11 cellular contexts compared by ENCODE assay signal in genomic region chr3:124076231-124076630, GRCh38.
"Had no signal": no experiment of that assay in that cellular context is flagged by ENCODE, and none has a peak within 500 bp of the region (broad histone marks: within the 10 kb centered on the region; RNA-seq: fewer than 3 reads in every experiment).

No MANE protein-coding gene starts in this region.

- H3K9me3 ChIP-seq: colonic mucosa, heart right ventricle, left ventricle myocardium inferior, lower lobe of right lung, stomach had no signal

- H3K27me3 ChIP-seq: colonic mucosa, dorsolateral prefrontal cortex, heart right ventricle, stomach had no signal

- H3K27ac ChIP-seq: colonic mucosa, heart right ventricle, left ventricle myocardium inferior, lower lobe of right lung, stomach had no signal

- DNase-seq: colonic mucosa; effector CD8-positive, alpha-beta T cell; heart right ventricle; left ventricle myocardium inferior; lower lobe of right lung; natural killer cell; stimulated activated CD4-positive, alpha-beta T cell treated with anti-CD3 and anti-CD28 coated beads, Interleukin-2, amount 100 ng/mL, for 24 hours; stimulated activated CD4-positive, alpha-beta T cell treated with anti-CD3 and anti-CD28 coated beads, Interleukin-4, amount 100 ng/mL, for 4 hours; stimulated activated naive CD4-positive, alpha-beta T cell; stomach had no signal

- H3K4me3 ChIP-seq: colonic mucosa, dorsolateral prefrontal cortex, heart right ventricle, left ventricle myocardium inferior, lower lobe of right lung, stomach had no signal

- H3K36me3 ChIP-seq: colonic mucosa, heart right ventricle, left ventricle myocardium inferior, lower lobe of right lung, stomach had no signal

- H3K4me1 ChIP-seq: colonic mucosa, lower lobe of right lung had no signal
